ENCODE assay signal across 23 cellular contexts in the genomic region with DNA sequence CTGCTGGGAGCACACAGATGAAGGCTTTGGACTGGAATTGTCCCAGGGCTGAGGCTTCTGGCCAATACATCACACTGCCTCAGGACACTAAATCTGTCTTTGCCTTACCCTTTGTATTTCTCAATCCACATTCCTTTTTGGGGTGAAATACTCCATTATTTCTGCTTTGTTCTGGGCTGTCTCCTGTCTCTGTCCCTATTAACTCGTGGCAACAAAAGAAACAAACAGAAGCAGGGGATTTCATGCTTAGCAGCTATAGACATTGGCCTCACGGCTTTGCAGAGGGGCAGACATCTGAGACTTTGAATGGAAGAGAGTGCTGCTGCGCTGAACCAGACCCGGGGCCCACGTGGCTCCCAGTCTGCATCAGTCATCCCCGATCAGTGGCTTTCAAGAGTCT.
A peak's percentile ranks its signal among the peaks of the same experiment; 100 is the strongest.
DNase-seq lines count a peak whose midpoint lies in the region; ATAC-seq and TF ChIP-seq lines count a peak whose summit lies in the region.
"Had no signal": no experiment of that assay in that cellular context is flagged by ENCODE, and none has a peak within 500 bp of the region (broad histone marks: within the 10 kb centered on the region; RNA-seq: fewer than 3 reads in every experiment).

No MANE protein-coding gene starts in this region.

- H3K4me1 ChIP-seq in adipocyte (ENCODE audit: control insufficient read depth, insufficient read depth, low read length) = peaks cover 24% of the 10 kb centered on the region
- peaks cover 3 to 4% of the 10 kb centered on the region in 2 experiments for H3K4me1 ChIP-seq in trophoblast cell (ENCODE audit: control insufficient read depth in 1 of 2, insufficient read depth in 2 of 2, low read length in 2 of 2)
- H3K4me1 ChIP-seq in right lobe of liver = no peaks in the 10 kb centered on the region
- H3K4me1 ChIP-seq: foreskin keratinocyte had no signal

- H3K23ac ChIP-seq in trophoblast cell (ENCODE audit: low read length) = no peak overlapping the region

- peak overlapping the region; percentile 74 for H3K27ac ChIP-seq in trophoblast cell (ENCODE audit: low read depth, low read length)
- H3K27ac ChIP-seq in right lobe of liver = no peak overlapping the region
- H3K27ac ChIP-seq: foreskin keratinocyte, transverse colon had no signal

- peak overlapping the region; percentile 47 for H4K91ac ChIP-seq in trophoblast cell (ENCODE audit: low read depth, low read length)

- no peak overlapping the region for H2BK12ac ChIP-seq in trophoblast cell (ENCODE audit: low read length)

- H2BK120ac ChIP-seq in trophoblast cell (ENCODE audit: insufficient read depth, low read length, poor library complexity) = peak overlapping the region; percentile 63

- no peak overlapping the region for H3K4ac ChIP-seq in trophoblast cell (ENCODE audit: low read depth, low read length)

- H3K36me3 ChIP-seq in adipocyte (ENCODE audit: control insufficient read depth, insufficient read depth, low read length, severe bottlenecking) (no peaks in the 10 kb centered on the region), trophoblast cell (ENCODE audit: control insufficient read depth in 1 of 2, insufficient read depth in 2 of 2, low read length in 2 of 2) (no peaks in the 10 kb centered on the region), right lobe of liver (no peaks in the 10 kb centered on the region)
- H3K36me3 ChIP-seq: transverse colon had no signal

- H3K27me3 ChIP-seq in adipocyte (replicated peaks; ENCODE audit: control insufficient read depth, insufficient read depth, low read length) = no peaks in the 10 kb centered on the region
- H3K27me3 ChIP-seq in trophoblast cell (ENCODE audit: insufficient read depth, low read length) = no peaks in the 10 kb centered on the region
- H3K27me3 ChIP-seq in right lobe of liver = no peaks in the 10 kb centered on the region
- H3K27me3 ChIP-seq: foreskin keratinocyte, transverse colon had no signal

- ATAC-seq in right lobe of liver = no peak
- ATAC-seq: activated naive CD8-positive, alpha-beta T cell treated with anti-CD3 and anti-CD28 coated beads, Interleukin-2, amount 50 U/mL, for 24 hours; activated T-helper 17 cell treated with anti-CD3 and anti-CD28 coated beads, Interleukin-2, amount 50 U/mL, for 72 hours; CD8-positive, alpha-beta T cell; foreskin keratinocyte; HCT116; left lobe of liver; Panc1 had no signal

- no peak overlapping the region for H3K14ac ChIP-seq in trophoblast cell (ENCODE audit: low read length)

- no peak overlapping the region for H3K18ac ChIP-seq in trophoblast cell (ENCODE audit: low read length)

- H3K9me3 ChIP-seq in adipocyte (ENCODE audit: control insufficient read depth, low read length) = no peaks in the 10 kb centered on the region
- no peaks in the 10 kb centered on the region for H3K9me3 ChIP-seq in trophoblast cell (ENCODE audit: insufficient read depth, low read depth, low read length)
- H3K9me3 ChIP-seq in right lobe of liver = no peaks in the 10 kb centered on the region
- H3K9me3 ChIP-seq: transverse colon had no signal

- H2AK5ac ChIP-seq in trophoblast cell (ENCODE audit: low read length) = no peak overlapping the region

- peaks cover 8% of the 10 kb centered on the region for H3K79me1 ChIP-seq in trophoblast cell (ENCODE audit: low read length)

- no peak overlapping the region for H4K8ac ChIP-seq in trophoblast cell (ENCODE audit: low read depth, low read length)

- no peak overlapping the region for H4K12ac ChIP-seq in trophoblast cell (ENCODE audit: low read depth, low read length)

- WGBS in trophoblast cell (ENCODE audit: extremely low coverage, insufficient coverage, insufficient read length) = no CpG with 5 or more reads among the region's 6 CpGs
- WGBS in right lobe of liver (ENCODE audit: insufficient coverage, low coverage, low lambda C conversion rate, missing lambda C conversion rate) = 86% methylated on average over 6 of the region's 6 CpGs

- H3K79me2 ChIP-seq in trophoblast cell (ENCODE audit: control insufficient read depth, insufficient read depth, low read length, poor library complexity) = no peaks in the 10 kb centered on the region

- peak overlapping the region; percentile 54 for H3K9ac ChIP-seq in adipocyte (ENCODE audit: low read length)
- no peak overlapping the region for H3K9ac ChIP-seq in trophoblast cell (ENCODE audit: low read length)

- TF ChIP-seq CTCF in foreskin fibroblast (IDR thresholded peaks at IDR 0.05; ENCODE audit: low read depth, low read length) (no peak), right lobe of liver (IDR thresholded peaks at IDR 0.05) (no peak)

- no peak for TF ChIP-seq POLR2A in right lobe of liver (IDR thresholded peaks at IDR 0.05)

- no peak overlapping the region for H2AFZ ChIP-seq in trophoblast cell (ENCODE audit: insufficient read depth, low read length, poor library complexity)

- intact Hi-C loops in right lobe of liver (cut with DNase I) = no loop called here

- H3K4me3 ChIP-seq in adipocyte (ENCODE audit: low read length) (peak overlapping the region; percentile 64), foreskin fibroblast (ENCODE audit: low read depth in 1 of 2, low read length in 2 of 2) (no peak overlapping the region), trophoblast cell (ENCODE audit: low read depth, low read length) (no peak overlapping the region), right lobe of liver (no peak overlapping the region)
- H3K4me3 ChIP-seq: transverse colon had no signal

- DNase-seq in GM03348 (ENCODE audit: low spot score) (peak; percentile 77), adipocyte (ENCODE audit: low read depth) (peak; percentile 72), foreskin fibroblast (peak; percentile 36 to 59), trophoblast cell (peak; percentile 3 to 33), NCI-H2227 (lab: John Stamatoyannopoulos, UW; ENCODE audit: unreplicated experiment) (no peak), right lobe of liver (no peak)
- DNase-seq in activated CD8-positive, alpha-beta memory T cell treated with anti-CD3 and anti-CD28 coated beads, Interleukin-2, amount 50 U/mL, for 48 hours = no peak
- no peak for DNase-seq in stimulated activated CD4-positive, alpha-beta T cell treated with anti-CD3 and anti-CD28 coated beads, Interleukin-4, amount 100 ng/mL, for 24 hours
- DNase-seq: activated B cell treated with CpG ODN at 0.5 μM for 24 hours; activated naive CD8-positive, alpha-beta T cell treated with anti-CD3 and anti-CD28 coated beads, Interleukin-2, amount 50 U/mL, for 24 hours; CD8-positive, alpha-beta T cell; DMS79 treated with DMSO at 0.1 percent for 48 hours; foreskin keratinocyte; Karpas-422; NCI-H1417 treated with DMSO at 0.1 percent for 48 hours; NCI-H526 treated with DMSO at 0.1 percent for 48 hours; occipital lobe; stimulated activated naive CD4-positive, alpha-beta T cell treated with Interleukin-2 at 50 U/mL for 16 hours; transverse colon had no signal

- H2BK5ac ChIP-seq in trophoblast cell (ENCODE audit: low read depth, low read length, poor library complexity) = no peak overlapping the region

- H3K4me2 ChIP-seq in trophoblast cell (ENCODE audit: low read length) = peak overlapping the region; percentile 8

Comparison
In these comparisons a context has a peak if more than half of its experiments do, and no peak if none do; other contexts are left out.
1. DNase-seq: peak in GM03348 (single experiment), adipocyte (single experiment), foreskin fibroblast (2 of 2) and trophoblast cell (2 of 2); none in NCI-H2227 (single experiment), right lobe of liver (0 of 3), activated CD8-positive, alpha-beta memory T cell treated with anti-CD3 and anti-CD28 coated beads, Interleukin-2, amount 50 U/mL, for 48 hours (single experiment) and stimulated activated CD4-positive, alpha-beta T cell treated with anti-CD3 and anti-CD28 coated beads, Interleukin-4, amount 100 ng/mL, for 24 hours (single experiment).